19 cellular contexts compared by ENCODE assay signal in genomic region chr1:16998589-16998988, GRCh38. TPM values are rescaled to one million over a fixed set of nuclear protein-coding genes. Genes with fewer than 3 reads are reported as not detected.
DNase-seq lines count a peak whose midpoint lies in the region; ATAC-seq and TF ChIP-seq lines count a peak whose summit lies in the region.
"Had no signal": no experiment of that assay in that cellular context is flagged by ENCODE, and none has a peak within 500 bp of the region (broad histone marks: within the 10 kb centered on the region; RNA-seq: fewer than 3 reads in every experiment).

No MANE protein-coding gene starts in this region.

- H3K4me1 Mint-ChIP-seq in T-cell: no peaks in the 10 kb centered on the region
- H3K4me1 Mint-ChIP-seq: CD14-positive monocyte had no signal

- TF ChIP-seq CTCF in osteoblast (IDR thresholded peaks at IDR 0.05; ENCODE audit: extremely low read depth, low read depth, low read length) (no peak), right atrium auricular region (IDR thresholded peaks at IDR 0.05) (no peak)

- H3K9me3 ChIP-seq in osteoblast (ENCODE audit: low read depth, low read length) (no peaks in the 10 kb centered on the region), right atrium auricular region (no peaks in the 10 kb centered on the region)
- H3K9me3 ChIP-seq: HAP-1 had no signal

- no peak overlapping the region for H3K4me3 Mint-ChIP-seq in T-cell
- H3K4me3 Mint-ChIP-seq: CD14-positive monocyte had no signal

- H3K79me2 ChIP-seq in osteoblast (ENCODE audit: insufficient read depth, low read length): no peaks in the 10 kb centered on the region

- no peak for ATAC-seq in T-cell (replicated peaks in 1 of 4)

- CTCF ChIA-PET in T-cell (lab: Charles Lee): no interaction called here

- peaks cover 7% of the 10 kb centered on the region for H3K4me1 ChIP-seq in osteoblast (ENCODE audit: insufficient read depth, low read length)
- no peaks in the 10 kb centered on the region for H3K4me1 ChIP-seq in right atrium auricular region
- H3K4me1 ChIP-seq: HAP-1 had no signal

- POLR2A ChIA-PET in T-cell (lab: Charles Lee): no interaction called here

- H3K36me3 Mint-ChIP-seq in T-cell: peaks cover 37% of the 10 kb centered on the region

- no peak overlapping the region for H3K4me3 ChIP-seq in osteoblast (ENCODE audit: insufficient read depth, low read length)
- no peak overlapping the region for H3K4me3 ChIP-seq in right atrium auricular region
- H3K4me3 ChIP-seq: HAP-1, PC-9 had no signal

- H3K9me3 Mint-ChIP-seq in T-cell: no peaks in the 10 kb centered on the region

- H3K27ac ChIP-seq in epithelial cell of prostate: peak overlapping the region; percentile 20
- no peak overlapping the region for H3K27ac ChIP-seq in osteoblast (ENCODE audit: low read depth, low read length)
- H3K27ac ChIP-seq in right atrium auricular region: no peak overlapping the region
- H3K27ac ChIP-seq: PC-9 had no signal

- peaks cover 14% of the 10 kb centered on the region for H4K20me1 ChIP-seq in osteoblast (ENCODE audit: insufficient read depth, low read length)

- H3K27me3 ChIP-seq in osteoblast (ENCODE audit: insufficient read depth, low read length): no peaks in the 10 kb centered on the region
- no peaks in the 10 kb centered on the region for H3K27me3 ChIP-seq in right atrium auricular region

- no peak overlapping the region for H3K27ac Mint-ChIP-seq in T-cell
- H3K27ac Mint-ChIP-seq: CD14-positive monocyte had no signal

- H3K27me3 Mint-ChIP-seq in T-cell: no peaks in the 10 kb centered on the region

- H3K36me3 ChIP-seq in osteoblast (ENCODE audit: insufficient read depth, low read length): peaks cover 36% of the 10 kb centered on the region
- H3K36me3 ChIP-seq in right atrium auricular region: peaks cover 57% of the 10 kb centered on the region

- H2AFZ ChIP-seq in osteoblast (ENCODE audit: low read length): no peak overlapping the region
- H2AFZ ChIP-seq: PC-9 had no signal

- no peak overlapping the region for H3K4me2 ChIP-seq in osteoblast (ENCODE audit: insufficient read depth, low read length)
- H3K4me2 ChIP-seq: PC-9 had no signal

- DNase-seq in HuH-7.5 (ENCODE audit: low spot score): peak; percentile 7
- DNase-seq in astrocyte of the hippocampus (ENCODE audit: low read depth, low spot score): peak; percentile 36
- no peak for DNase-seq in epithelial cell of prostate (ENCODE audit: low read depth, low spot score)
- DNase-seq in osteoblast (ENCODE audit: insufficient read length, low spot score, missing footprints): peak; percentile 76
- no peak for DNase-seq in T-cell
- no peak for DNase-seq in nucleus accumbens (lab: John Stamatoyannopoulos, UW)
- DNase-seq in right atrium auricular region (ENCODE audit: low spot score): no peak
- DNase-seq in activated CD4-positive, CD25-positive, alpha-beta regulatory T cell (lab: John Stamatoyannopoulos, UW): no peak
- DNase-seq: ACHN, AML-193, DMS153, MV-4-11, NCI-H1436, NCI-H2029, NCI-H82, PC-9 had no signal

RNA-seq across cellular contexts. Expression of gene ATP13A2, which starts 13.1 kb away (rescaled TPM):
- total RNA-seq in osteoblast (30.6 and 34.4 TPM in 2 replicates), T-cell (10 to 100 TPM; 39.4 to 65.5 (median 58.2) TPM), right atrium auricular region (10 to 100 TPM; 13.6 to 24.2 TPM)

RNA-seq across cellular contexts. Expression of gene MFAP2, which starts 18.2 kb away (rescaled TPM):
- 61.2 and 72.2 TPM in 2 replicates for total RNA-seq in osteoblast
- total RNA-seq in T-cell: not detected
- total RNA-seq in right atrium auricular region: 1 to 10 TPM; 5.5 to 8.6 TPM
- total RNA-seq: HT1080 had no signal

RNA-seq across cellular contexts. Expression of gene SDHB, which starts 55.2 kb away (rescaled TPM):
- total RNA-seq in osteoblast (87.6 and 87.8 TPM in 2 replicates), T-cell (10 to 100 TPM; 46.2 to 61.7 (median 57.6) TPM), right atrium auricular region (100 to 1,000 TPM; 240 to 528 TPM)

Comparison
In these comparisons a context has a peak if more than half of its experiments do, and no peak if none do; other contexts are left out.
1. DNase-seq: peak in HuH-7.5 (single experiment), astrocyte of the hippocampus (single experiment) and osteoblast (single experiment); none in epithelial cell of prostate (single experiment), T-cell (0 of 34), nucleus accumbens (0 of 56), right atrium auricular region (single experiment) and activated CD4-positive, CD25-positive, alpha-beta regulatory T cell (0 of 4).
2. RNA of gene MFAP2, which starts 18.2 kb away (total RNA-seq): 61.2 to 72.2 TPM in osteoblast and 5.5 to 8.6 TPM in right atrium auricular region; not detected in T-cell; every median in the first group is over 4 times any median in the second.